ENCODE assay signal across 8 cellular contexts in genomic region chr14:61661471-61661988, GRCh38. TPM values are rescaled to one million over a fixed set of nuclear protein-coding genes. Genes with fewer than 3 reads are reported as not detected.
DNase-seq lines count a peak whose midpoint lies in the region; ATAC-seq, FAIRE-seq and TF ChIP-seq lines count a peak whose summit lies in the region.
"Had no signal": no experiment of that assay in that cellular context is flagged by ENCODE, and none has a peak within 500 bp of the region (broad histone marks: within the 10 kb centered on the region; RNA-seq: fewer than 3 reads in every experiment).

No MANE protein-coding gene starts in this region.

- DNase-seq in ascending aorta (ENCODE audit: low spot score in 2 of 2) = no peak
- DNase-seq in smooth muscle cell (lab: John Stamatoyannopoulos, UW; ENCODE audit: unreplicated experiment) = no peak
- DNase-seq in NCI-H1048 (lab: John Stamatoyannopoulos, UW) = no peak
- no peak for DNase-seq in frontal cortex (ENCODE audit: low spot score in 2 of 2)
- DNase-seq in NCI-H2227 (lab: John Stamatoyannopoulos, UW; ENCODE audit: unreplicated experiment) = no peak

- H3K27me3 ChIP-seq in ascending aorta (no peaks in the 10 kb centered on the region), smooth muscle cell (ENCODE audit: low read depth) (no peaks in the 10 kb centered on the region)

- no peaks in the 10 kb centered on the region for H4K20me1 ChIP-seq in smooth muscle cell (ENCODE audit: low read depth)

- H3K9me3 ChIP-seq in ascending aorta (no peaks in the 10 kb centered on the region), smooth muscle cell (replicated peaks; ENCODE audit: low read depth) (no peaks in the 10 kb centered on the region)

- no peak for FAIRE-seq in frontal cortex (lab: Jason Lieb, UNC)

- H3K27ac ChIP-seq in ascending aorta (peak overlapping the region; percentile 28 to 52), smooth muscle cell (ENCODE audit: low read depth) (peak overlapping the region; percentile 91)
- H3K27ac ChIP-seq: parathyroid adenoma had no signal

- H3K4me3 ChIP-seq in ascending aorta = peak overlapping the region in 1 of 2 donors; percentile 10
- H3K4me3 ChIP-seq in smooth muscle cell = no peak overlapping the region

- H3K36me3 ChIP-seq in ascending aorta = no peaks in the 10 kb centered on the region
- no peaks in the 10 kb centered on the region for H3K36me3 ChIP-seq in smooth muscle cell (ENCODE audit: low read depth)

- peaks cover 5 to 14% of the 10 kb centered on the region in 2 donors for H3K4me1 ChIP-seq in ascending aorta
- peaks cover 18% of the 10 kb centered on the region for H3K4me1 ChIP-seq in smooth muscle cell (ENCODE audit: low read depth)
- H3K4me1 ChIP-seq: parathyroid adenoma had no signal

- H2AFZ ChIP-seq in smooth muscle cell (ENCODE audit: low read depth) = peak overlapping the region; percentile 41
- H2AFZ ChIP-seq: parathyroid adenoma had no signal

- intact Hi-C loops in ascending aorta (cut with DNase I) = no loop called here

- peak overlapping the region; percentile 64 for H3K4me2 ChIP-seq in smooth muscle cell

- H3F3A ChIP-seq in smooth muscle cell (ENCODE audit: low read depth) = peaks cover 23% of the 10 kb centered on the region

- TF ChIP-seq POLR2A in GM19099 (IDR thresholded peaks at IDR 0.05; ENCODE audit: extremely low read depth, insufficient read length, low read depth) = peak; percentile 25

- ATAC-seq in HG03175 (IDR thresholded peaks at IDR 0.05; ENCODE audit: unreplicated experiment) = peak; percentile 15

- 25% methylated on average over 2 of the region's 2 CpGs for WGBS in smooth muscle cell (ENCODE audit: low lambda C conversion rate)

- peak overlapping the region; percentile 41 for H3K9ac ChIP-seq in smooth muscle cell (ENCODE audit: low read depth)
- H3K9ac ChIP-seq: parathyroid adenoma had no signal

- no peak for TF ChIP-seq CTCF in ascending aorta (IDR thresholded peaks at IDR 0.05)
- no peak for TF ChIP-seq CTCF in smooth muscle cell (IDR thresholded peaks at IDR 0.05; ENCODE audit: borderline replicate concordance, insufficient read depth, poor library complexity, severe bottlenecking)

- no peaks in the 10 kb centered on the region for H3K79me2 ChIP-seq in smooth muscle cell (ENCODE audit: low read depth)
- H3K79me2 ChIP-seq: parathyroid adenoma had no signal

RNA-seq across cellular contexts. Expression of gene HIF1A, which starts 33.8 kb away (rescaled TPM):
- 87.0 TPM for total RNA-seq in ascending aorta
- total RNA-seq in smooth muscle cell = 333 and 376 TPM in 2 replicates
- polyA plus RNA-seq in smooth muscle cell = 140 and 152 TPM in 2 replicates
- 151 TPM for total RNA-seq in frontal cortex
